ENCODE assay signal across 15 cellular contexts in the genomic region with DNA sequence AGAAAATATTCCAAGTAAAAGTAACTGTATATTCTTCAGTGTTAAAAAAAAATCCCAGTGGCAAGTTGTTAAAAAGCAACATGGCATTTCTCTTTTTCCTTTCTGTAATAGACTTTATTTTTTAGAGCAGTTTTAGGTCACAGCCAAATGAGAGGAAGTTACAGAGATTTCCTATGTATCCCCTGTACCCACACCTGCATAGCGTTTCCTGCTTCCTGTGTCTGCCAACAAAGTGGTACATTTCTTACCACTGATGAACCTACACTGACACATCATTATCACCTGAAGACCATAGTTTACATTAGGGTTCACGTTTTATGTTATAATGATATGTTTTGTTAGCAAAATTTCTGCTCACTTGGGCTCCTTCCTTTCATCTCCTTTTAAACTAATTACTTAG.
DNase-seq lines count a peak whose midpoint lies in the region; ATAC-seq and TF ChIP-seq lines count a peak whose summit lies in the region.
"Had no signal": no experiment of that assay in that cellular context is flagged by ENCODE, and none has a peak within 500 bp of the region (broad histone marks: within the 10 kb centered on the region; RNA-seq: fewer than 3 reads in every experiment).

No MANE protein-coding gene starts in this region.

- H3K4me1 ChIP-seq in CD8-positive, alpha-beta T cell (ENCODE audit: insufficient read depth, low read length) = peaks cover 11% of the 10 kb centered on the region
- H3K4me1 ChIP-seq in subcutaneous abdominal adipose tissue (ENCODE audit: control insufficient read depth in 5 of 5, insufficient read depth in 5 of 5, low read length in 5 of 5) (peaks cover 0 to 23% (median 6%) of the 10 kb centered on the region in 5 donors), suprapubic skin (no peaks in the 10 kb centered on the region)

- TF ChIP-seq CTCF in CD8-positive, alpha-beta T cell (IDR thresholded peaks at IDR 0.05) = no peak
- no peak for TF ChIP-seq CTCF in endothelial cell (IDR thresholded peaks at IDR 0.05; ENCODE audit: unreplicated experiment)
- TF ChIP-seq CTCF in suprapubic skin (IDR thresholded peaks at IDR 0.05) = no peak

- peaks cover 2% of the 10 kb centered on the region for H3K27me3 Mint-ChIP-seq in CD8-positive, alpha-beta T cell (ENCODE audit: low read depth)
- peaks cover 0 to 2% of the 10 kb centered on the region in 2 donors for H3K27me3 Mint-ChIP-seq in T-cell
- no peaks in the 10 kb centered on the region for H3K27me3 Mint-ChIP-seq in endothelial cell (ENCODE audit: unreplicated experiment)
- H3K27me3 Mint-ChIP-seq in natural killer cell treated with Interleukin-12 subunit alpha and Interleukin-12 subunit beta and Interleukin-15 and Interleukin-18, amount 100 ng/mL, for 72 hours = peaks cover 3 to 16% of the 10 kb centered on the region in 2 donors

- H3K36me3 Mint-ChIP-seq in CD8-positive, alpha-beta T cell = no peaks in the 10 kb centered on the region
- H3K36me3 Mint-ChIP-seq in T-cell (no peaks in the 10 kb centered on the region), endothelial cell (ENCODE audit: low read depth, unreplicated experiment) (no peaks in the 10 kb centered on the region)
- H3K36me3 Mint-ChIP-seq in natural killer cell treated with Interleukin-12 subunit alpha and Interleukin-12 subunit beta and Interleukin-15 and Interleukin-18, amount 100 ng/mL, for 72 hours = no peaks in the 10 kb centered on the region

- H3K27ac Mint-ChIP-seq in CD8-positive, alpha-beta T cell = peak overlapping the region; percentile 61
- H3K27ac Mint-ChIP-seq in T-cell (peak overlapping the region; percentile 34 to 53), endothelial cell (ENCODE audit: unreplicated experiment) (peak overlapping the region; percentile 85)
- H3K27ac Mint-ChIP-seq in natural killer cell treated with Interleukin-12 subunit alpha and Interleukin-12 subunit beta and Interleukin-15 and Interleukin-18, amount 100 ng/mL, for 72 hours = no peak overlapping the region
- H3K27ac Mint-ChIP-seq: B cell had no signal

- H3K4me3 ChIP-seq in CD8-positive, alpha-beta T cell (ENCODE audit: low read depth, low read length) = no peak overlapping the region
- H3K4me3 ChIP-seq in subcutaneous abdominal adipose tissue (ENCODE audit: low read depth in 1 of 5, low read length in 5 of 5) = no peak overlapping the region
- H3K4me3 ChIP-seq in suprapubic skin = no peak overlapping the region
- H3K4me3 ChIP-seq: BLaER1 treated with 17β-estradiol and CSF1 and Interleukin-3, amounts not matched to agents 10 nM and 100 nM; GM23248; HAP-1 had no signal

- 55% methylated on average over 2 of the region's 2 CpGs for WGBS in suprapubic skin

- H3K4me1 Mint-ChIP-seq in CD8-positive, alpha-beta T cell (ENCODE audit: low read depth) = peaks cover 13% of the 10 kb centered on the region
- H3K4me1 Mint-ChIP-seq in T-cell = peaks cover 11 to 15% (median 14%) of the 10 kb centered on the region in 3 donors
- peaks cover 44% of the 10 kb centered on the region for H3K4me1 Mint-ChIP-seq in endothelial cell (ENCODE audit: unreplicated experiment)
- H3K4me1 Mint-ChIP-seq in natural killer cell treated with Interleukin-12 subunit alpha and Interleukin-12 subunit beta and Interleukin-15 and Interleukin-18, amount 100 ng/mL, for 72 hours (ENCODE audit: low read depth in 2 of 2) = no peaks in the 10 kb centered on the region

- TF ChIP-seq POLR2A in suprapubic skin (IDR thresholded peaks at IDR 0.05) = no peak

- no peak for TF ChIP-seq EP300 in suprapubic skin (IDR thresholded peaks at IDR 0.05)

- ATAC-seq in CD8-positive, alpha-beta T cell = no peak
- peak; percentile 31 to 76 (median 64) for ATAC-seq in T-cell (replicated peaks in 1 of 4)
- no peak for ATAC-seq in natural killer cell treated with Interleukin-12 subunit alpha and Interleukin-12 subunit beta and Interleukin-15 and Interleukin-18, amount 100 ng/mL, for 72 hours

- no peaks in the 10 kb centered on the region for H3K9me3 ChIP-seq in CD8-positive, alpha-beta T cell (ENCODE audit: low read length)
- H3K9me3 ChIP-seq in subcutaneous abdominal adipose tissue (ENCODE audit: control insufficient read depth in 5 of 5, low read length in 5 of 5) = no peaks in the 10 kb centered on the region
- no peaks in the 10 kb centered on the region for H3K9me3 ChIP-seq in suprapubic skin
- H3K9me3 ChIP-seq: BLaER1 treated with 17β-estradiol and CSF1 and Interleukin-3, amounts not matched to agents 10 nM and 100 nM; HAP-1 had no signal

- no peak overlapping the region for H3K9ac ChIP-seq in subcutaneous abdominal adipose tissue (ENCODE audit: low read length in 5 of 5)
- H3K9ac ChIP-seq: BLaER1 treated with 17β-estradiol and CSF1 and Interleukin-3, amounts not matched to agents 10 nM and 100 nM; GM23248 had no signal

- no peaks in the 10 kb centered on the region for H3K36me3 ChIP-seq in CD8-positive, alpha-beta T cell (ENCODE audit: insufficient read depth, low read length)
- H3K36me3 ChIP-seq in subcutaneous abdominal adipose tissue (ENCODE audit: control insufficient read depth in 5 of 5, insufficient read depth in 5 of 5, low read length in 5 of 5) (no peaks in the 10 kb centered on the region), suprapubic skin (no peaks in the 10 kb centered on the region)
- H3K36me3 ChIP-seq: BLaER1 treated with 17β-estradiol and CSF1 and Interleukin-3, amounts not matched to agents 10 nM and 100 nM; HAP-1 had no signal

- H3K4me3 Mint-ChIP-seq in CD8-positive, alpha-beta T cell = no peak overlapping the region
- no peak overlapping the region for H3K4me3 Mint-ChIP-seq in T-cell
- no peak overlapping the region for H3K4me3 Mint-ChIP-seq in endothelial cell (ENCODE audit: unreplicated experiment)
- no peak overlapping the region for H3K4me3 Mint-ChIP-seq in natural killer cell treated with Interleukin-12 subunit alpha and Interleukin-12 subunit beta and Interleukin-15 and Interleukin-18, amount 100 ng/mL, for 72 hours
- H3K4me3 Mint-ChIP-seq: B cell had no signal

- intact Hi-C loops in CD8-positive, alpha-beta T cell (cut with DNase I, micrococcal nuclease) = no loop called here

- H3K27me3 ChIP-seq in CD8-positive, alpha-beta T cell (ENCODE audit: insufficient read depth, low read length) = no peaks in the 10 kb centered on the region
- H3K27me3 ChIP-seq in subcutaneous abdominal adipose tissue (ENCODE audit: control insufficient read depth in 5 of 5, insufficient read depth in 4 of 5, low read length in 5 of 5) (no peaks in the 10 kb centered on the region), suprapubic skin (no peaks in the 10 kb centered on the region)
- H3K27me3 ChIP-seq: BLaER1 treated with 17β-estradiol and CSF1 and Interleukin-3, amounts not matched to agents 10 nM and 100 nM had no signal

- no peak for DNase-seq in CD8-positive, alpha-beta T cell
- peak in 1 of 34 experiments; percentile 3 for DNase-seq in T-cell
- DNase-seq in endothelial cell (ENCODE audit: low spot score) = no peak
- DNase-seq in activated T-cell treated with anti-CD3 and anti-CD28 coated beads, Interleukin-2, amount 50 U/mL, for 48 hours = no peak
- DNase-seq in natural killer cell treated with Interleukin-12 subunit alpha and Interleukin-12 subunit beta and Interleukin-15 and Interleukin-18, amount 100 ng/mL, for 72 hours (ENCODE audit: low spot score) = no peak
- DNase-seq in suprapubic skin (ENCODE audit: low spot score in 2 of 2) = no peak
- DNase-seq: DMS153, DMS79, GDM1, GM23248, IMR-90 had no signal

- no peak overlapping the region for H3K27ac ChIP-seq in CD8-positive, alpha-beta T cell (ENCODE audit: low read depth, low read length)
- peak overlapping the region; percentile 9 for H3K27ac ChIP-seq in subcutaneous abdominal adipose tissue (ENCODE audit: low read depth, low read length)
- H3K27ac ChIP-seq in suprapubic skin = no peak overlapping the region
- H3K27ac ChIP-seq: BLaER1 treated with 17β-estradiol and CSF1 and Interleukin-3, amounts not matched to agents 10 nM and 100 nM; GM23248 had no signal

- CTCF ChIA-PET in CD8-positive, alpha-beta T cell (lab: Charles Lee) = no interaction called here
- CTCF ChIA-PET in T-cell (lab: Charles Lee) = no interaction called here

- no peaks in the 10 kb centered on the region for H3K9me3 Mint-ChIP-seq in CD8-positive, alpha-beta T cell
- H3K9me3 Mint-ChIP-seq in T-cell (no peaks in the 10 kb centered on the region), endothelial cell (ENCODE audit: unreplicated experiment) (no peaks in the 10 kb centered on the region)
- no peaks in the 10 kb centered on the region for H3K9me3 Mint-ChIP-seq in natural killer cell treated with Interleukin-12 subunit alpha and Interleukin-12 subunit beta and Interleukin-15 and Interleukin-18, amount 100 ng/mL, for 72 hours

- POLR2A ChIA-PET in CD8-positive, alpha-beta T cell (lab: Charles Lee) = no interaction called here
- POLR2A ChIA-PET in T-cell (lab: Charles Lee) = no interaction called here

Comparison
In these comparisons a context has a peak if more than half of its experiments do, and no peak if none do; other contexts are left out.
1. ATAC-seq: peak in T-cell (4 of 4); none in CD8-positive, alpha-beta T cell (single experiment) and natural killer cell treated with Interleukin-12 subunit alpha and Interleukin-12 subunit beta and Interleukin-15 and Interleukin-18, amount 100 ng/mL, for 72 hours (0 of 2).
2. H3K27ac Mint-ChIP-seq: peak in CD8-positive, alpha-beta T cell (single experiment), T-cell (2 of 2) and endothelial cell (single experiment); none in natural killer cell treated with Interleukin-12 subunit alpha and Interleukin-12 subunit beta and Interleukin-15 and Interleukin-18, amount 100 ng/mL, for 72 hours (0 of 2).